ENCODE assay signal across 8 cellular contexts in genomic region chr16:27169511-27170071, GRCh38. TPM values are rescaled to one million over a fixed set of nuclear protein-coding genes. Genes with fewer than 3 reads are reported as not detected.
DNase-seq lines count a peak whose midpoint lies in the region; ATAC-seq and TF ChIP-seq lines count a peak whose summit lies in the region.

No MANE protein-coding gene starts in this region.

- peak; percentile 31 for TF ChIP-seq CTCF in fibroblast of the aortic adventitia (IDR thresholded peaks at IDR 0.05; ENCODE audit: insufficient read depth, low read length)

- DNase-seq in NCI-H2227 (lab: John Stamatoyannopoulos, UW; ENCODE audit: unreplicated experiment) (peak; percentile 30), NCI-H2227 treated with DMSO at 0.1 percent for 48 hours (lab: John Stamatoyannopoulos, UW) (no peak), NOMO-1 treated with dmso at 0.1 percent for 144 hours (lab: John Stamatoyannopoulos, UW; ENCODE audit: unreplicated experiment) (peak; percentile 67), fibroblast of the aortic adventitia (ENCODE audit: low read depth) (peak; percentile 94), posterior cingulate gyrus (no peak)
- DNase-seq in activated CD8-positive, alpha-beta memory T cell treated with anti-CD3 and anti-CD28 coated beads, Interleukin-2, amount 50 U/mL, for 1 hour (ENCODE audit: extremely low read depth), result peak; percentile 76
- DNase-seq in stimulated activated CD4-positive, alpha-beta T cell treated with anti-CD3 and anti-CD28 coated beads, TNF-alpha, amount 100 ng/mL, for 48 hours (ENCODE audit: low read depth in 3 of 3), result peak; percentile 44 to 81 (median 48)

- intact Hi-C loops in posterior cingulate gyrus (cut with DNase I), result no loop called here

- ATAC-seq in GM19455 (IDR thresholded peaks at IDR 0.05; ENCODE audit: unreplicated experiment), result no peak

- no peak overlapping the region for H3K4me3 ChIP-seq in fibroblast of the aortic adventitia (ENCODE audit: low read depth, low read length)

RNA-seq across cellular contexts. Expression of gene KDM8, which starts 33.7 kb away (rescaled TPM):
- 3.3 TPM in 2 replicates for total RNA-seq in fibroblast of the aortic adventitia (ENCODE audit: low replicate concordance)

Comparison
In these comparisons a context has a peak if more than half of its experiments do, and no peak if none do; other contexts are left out.
1. DNase-seq: peak in NCI-H2227 (single experiment), NOMO-1 treated with dmso at 0.1 percent for 144 hours (single experiment), activated CD8-positive, alpha-beta memory T cell treated with anti-CD3 and anti-CD28 coated beads, Interleukin-2, amount 50 U/mL, for 1 hour (single experiment), fibroblast of the aortic adventitia (single experiment) and stimulated activated CD4-positive, alpha-beta T cell treated with anti-CD3 and anti-CD28 coated beads, TNF-alpha, amount 100 ng/mL, for 48 hours (3 of 3); none in NCI-H2227 treated with DMSO at 0.1 percent for 48 hours (single experiment) and posterior cingulate gyrus (0 of 10).